ENCODE assay signal across 23 cellular contexts in the genomic region with DNA sequence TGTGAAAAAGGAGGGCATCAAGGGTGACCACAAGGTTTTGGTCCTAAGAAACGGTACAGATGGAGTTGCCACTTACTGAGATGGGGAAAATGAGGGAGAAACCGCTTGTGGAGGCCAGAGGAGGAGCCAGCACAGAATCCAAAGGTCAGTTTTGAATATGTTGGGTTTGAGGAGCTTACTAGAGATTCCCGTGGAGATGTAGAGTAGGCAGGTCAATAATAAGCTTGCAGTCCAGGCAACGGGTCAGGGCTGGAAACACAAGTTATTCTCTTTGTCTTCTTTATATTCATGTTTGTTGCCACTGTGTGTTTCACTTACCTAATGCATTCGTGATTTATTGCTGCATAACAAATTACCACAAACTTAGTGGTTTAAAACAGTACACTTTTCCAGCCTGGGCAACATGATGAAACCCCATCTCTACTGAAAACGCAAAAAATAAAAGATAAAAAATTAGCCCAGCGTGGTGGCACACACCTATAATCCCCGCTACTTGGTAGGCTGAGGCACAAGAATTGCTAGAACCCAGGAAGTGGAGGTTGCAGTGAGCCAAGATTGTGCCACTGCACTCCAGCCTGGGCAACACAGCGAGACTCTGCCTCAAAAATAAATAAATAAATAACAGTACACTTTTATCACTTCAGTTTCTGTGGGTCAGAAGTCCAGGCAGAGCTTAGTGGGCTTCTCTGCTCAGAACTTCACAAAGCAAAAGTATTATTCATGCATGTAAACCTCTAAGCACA. TPM values are rescaled to one million over a fixed set of nuclear protein-coding genes. Genes with fewer than 3 reads are reported as not detected.
DNase-seq lines count a peak whose midpoint lies in the region; ATAC-seq, FAIRE-seq and TF ChIP-seq lines count a peak whose summit lies in the region.
"Had no signal": no experiment of that assay in that cellular context is flagged by ENCODE, and none has a peak within 500 bp of the region (broad histone marks: within the 10 kb centered on the region; RNA-seq: fewer than 3 reads in every experiment).

No MANE protein-coding gene starts in this region.

- H2AFZ ChIP-seq in mammary epithelial cell (ENCODE audit: low read depth, low read length): peak overlapping the region; percentile 9

- no peak overlapping the region for H3K9ac ChIP-seq in mammary epithelial cell (ENCODE audit: insufficient read depth, low read length)

- peaks cover 2% of the 10 kb centered on the region for H3K36me3 Mint-ChIP-seq in activated T-helper 17 cell treated with anti-CD3 and anti-CD28 coated beads, Interleukin-2, amount 50 U/mL, for 72 hours (ENCODE audit: low read depth)
- H3K36me3 Mint-ChIP-seq: brain; stimulated activated effector memory CD8-positive, alpha-beta T cell treated with anti-CD3 and anti-CD28 coated beads, Interleukin-12 subunit alpha, Interleukin-12 subunit beta, amount 100 ng/mL, for 72 hours had no signal

- H3K4me2 ChIP-seq in mammary epithelial cell (ENCODE audit: insufficient read depth, low read depth, low read length): no peak overlapping the region
- H3K4me2 ChIP-seq: GM23338 had no signal

- no peaks in the 10 kb centered on the region for H3K79me2 ChIP-seq in mammary epithelial cell (ENCODE audit: insufficient read depth, low read length)

- no peak for DNase-seq in mammary epithelial cell
- no peak for DNase-seq in breast epithelium (ENCODE audit: low spot score in 2 of 2)
- no peak for DNase-seq in NCI-H1092 treated with DMSO at 0.1 percent for 48 hours (lab: John Stamatoyannopoulos, UW)
- no peak for DNase-seq in 8988T
- no peak for DNase-seq in RCC 7860 (ENCODE audit: low spot score)
- DNase-seq: DMS153, islet precursor cell, NCI-H1105 treated with DMSO at 0.1 percent for 48 hours, NCI-H2081, NCI-H345, NCI-H774, psoas muscle had no signal

- no peaks in the 10 kb centered on the region for H3K36me3 ChIP-seq in mammary epithelial cell (ENCODE audit: insufficient read depth, low read length)
- no peaks in the 10 kb centered on the region for H3K36me3 ChIP-seq in breast epithelium
- H3K36me3 ChIP-seq: gastroesophageal sphincter, neutrophil had no signal

- no peak for ATAC-seq in activated T-helper 17 cell treated with anti-CD3 and anti-CD28 coated beads, Interleukin-2, amount 50 U/mL, for 72 hours (replicated peaks)
- ATAC-seq: gastroesophageal sphincter; GM23338; psoas muscle; Right ventricle myocardium inferior; stimulated activated effector memory CD8-positive, alpha-beta T cell treated with anti-CD3 and anti-CD28 coated beads, Interleukin-12 subunit alpha, Interleukin-12 subunit beta, amount 100 ng/mL, for 72 hours had no signal

- no peaks in the 10 kb centered on the region for H4K20me1 ChIP-seq in mammary epithelial cell (ENCODE audit: insufficient read depth, low read length)

- CTCF ChIA-PET in mammary epithelial cell (lab: Charles Lee; ENCODE audit: low non-redundant PET): interaction anchor here (0.6 kb wide), 1 partner anchor 32 kb away, joined by 3 read pairs; no protein-coding TSS in a partner anchor

- H3K4me3 Mint-ChIP-seq in activated T-helper 17 cell treated with anti-CD3 and anti-CD28 coated beads, Interleukin-2, amount 50 U/mL, for 72 hours: peak overlapping the region; percentile 66
- H3K4me3 Mint-ChIP-seq: CD14-positive monocyte; GM23338; stimulated activated effector memory CD8-positive, alpha-beta T cell treated with anti-CD3 and anti-CD28 coated beads, Interleukin-12 subunit alpha, Interleukin-12 subunit beta, amount 100 ng/mL, for 72 hours had no signal

- no peak for TF ChIP-seq CTCF in mammary epithelial cell (conservative IDR thresholded peaks at IDR 0.05 in 1 of 2, IDR thresholded peaks at IDR 0.05 in 1 of 2; ENCODE audit: extremely low read depth in 1 of 2, insufficient read depth in 1 of 2, low read depth in 1 of 2, low read length in 2 of 2)
- TF ChIP-seq CTCF in breast epithelium (IDR thresholded peaks at IDR 0.05): no peak

- no peaks in the 10 kb centered on the region for H3K9me3 ChIP-seq in mammary epithelial cell (replicated peaks; ENCODE audit: insufficient read depth, low read length)
- H3K9me3 ChIP-seq in breast epithelium: no peaks in the 10 kb centered on the region
- H3K9me3 ChIP-seq: gastroesophageal sphincter, neutrophil, psoas muscle had no signal

- FAIRE-seq in RCC 7860 (lab: Jason Lieb, UNC): no peak
- FAIRE-seq: colon, G401.6, TTC549 had no signal

- intact Hi-C loops in mammary epithelial cell (cut with micrococcal nuclease): no loop called here
- intact Hi-C loops in breast epithelium (cut with DNase I; ENCODE audit: low total_unique reads): no loop called here

- no peak for TF ChIP-seq POLR2A in breast epithelium (IDR thresholded peaks at IDR 0.05)

- WGBS in mammary epithelial cell (ENCODE audit: low coverage, missing lambda C conversion rate): 84% methylated on average over 9 of the region's 9 CpGs

- no peaks in the 10 kb centered on the region for H3K27me3 Mint-ChIP-seq in activated T-helper 17 cell treated with anti-CD3 and anti-CD28 coated beads, Interleukin-2, amount 50 U/mL, for 72 hours

- peaks cover 8% of the 10 kb centered on the region for H3K4me1 ChIP-seq in mammary epithelial cell (ENCODE audit: insufficient read depth, low read length)
- no peaks in the 10 kb centered on the region for H3K4me1 ChIP-seq in breast epithelium

- BruUV-seq in mammary epithelial cell (replicated peaks; lab: Mats Ljungman, UMichigan): no TSS peak

- no peaks in the 10 kb centered on the region for H3K9me3 Mint-ChIP-seq in activated T-helper 17 cell treated with anti-CD3 and anti-CD28 coated beads, Interleukin-2, amount 50 U/mL, for 72 hours
- H3K9me3 Mint-ChIP-seq: brain; CD14-positive monocyte; GM23338; stimulated activated effector memory CD8-positive, alpha-beta T cell treated with anti-CD3 and anti-CD28 coated beads, Interleukin-12 subunit alpha, Interleukin-12 subunit beta, amount 100 ng/mL, for 72 hours had no signal

- H3K27me3 ChIP-seq in mammary epithelial cell (ENCODE audit: insufficient read depth, low read length) (no peaks in the 10 kb centered on the region), breast epithelium (no peaks in the 10 kb centered on the region)
- H3K27me3 ChIP-seq: gastroesophageal sphincter, neutrophil had no signal

- H3K4me3 ChIP-seq in mammary epithelial cell (replicated peaks in 1 of 3; ENCODE audit: insufficient read depth in 1 of 3, low read depth in 2 of 3, low read length in 3 of 3) (no peak overlapping the region), breast epithelium (no peak overlapping the region)
- H3K4me3 ChIP-seq: gastroesophageal sphincter, GM23338, psoas muscle had no signal

- in situ Hi-C loops in mammary epithelial cell (cut with MboI; ENCODE audit: low sequenced_read_pairs in 2 of 2): no loop called here

- H3K27ac Mint-ChIP-seq in activated T-helper 17 cell treated with anti-CD3 and anti-CD28 coated beads, Interleukin-2, amount 50 U/mL, for 72 hours: peak overlapping the region; percentile 53
- H3K27ac Mint-ChIP-seq: brain, GM23338 had no signal

- dilution Hi-C loops in mammary epithelial cell (cut with HindIII; ENCODE audit: low sequenced_read_pairs): no loop called here

- H3K27ac ChIP-seq in mammary epithelial cell (ENCODE audit: insufficient read depth, low read depth, low read length): no peak overlapping the region
- H3K27ac ChIP-seq in breast epithelium: no peak overlapping the region
- H3K27ac ChIP-seq: gastroesophageal sphincter, neutrophil, psoas muscle had no signal

- peaks cover 34% of the 10 kb centered on the region for H3K4me1 Mint-ChIP-seq in activated T-helper 17 cell treated with anti-CD3 and anti-CD28 coated beads, Interleukin-2, amount 50 U/mL, for 72 hours
- H3K4me1 Mint-ChIP-seq: GM23338 had no signal

RNA-seq across cellular contexts. Expression of a gene that starts 2.7 kb away (rescaled TPM):
- total RNA-seq in mammary epithelial cell (1 to 10 TPM; 3.8 to 4.5 TPM), breast epithelium (10 to 100 TPM; 13.6 to 20.3 (median 13.8) TPM)
- polyA plus RNA-seq in mammary epithelial cell: 12.1 TPM
- 3.3 TPM for polyA minus RNA-seq in mammary epithelial cell
- total RNA-seq in activated T-helper 17 cell treated with anti-CD3 and anti-CD28 coated beads, Interleukin-2, amount 50 U/mL, for 72 hours: 100 to 1,000 TPM in 1 of 2 donors, 10 to 100 TPM in 1; 70.5 to 134 TPM

RNA-seq across cellular contexts. Expression of a gene that starts 20.6 kb away (rescaled TPM):
- total RNA-seq in mammary epithelial cell: 10 to 100 TPM in 1 of 2 donors, 1 to 10 TPM in 1; 9.3 to 11.0 TPM
- polyA plus RNA-seq in mammary epithelial cell: 3.8 TPM
- polyA minus RNA-seq in mammary epithelial cell: 9.4 TPM
- total RNA-seq in breast epithelium: 10 to 100 TPM in 2 of 3 donors, 1 to 10 TPM in 1; 4.8 to 18.7 (median 11.5) TPM
- total RNA-seq in activated T-helper 17 cell treated with anti-CD3 and anti-CD28 coated beads, Interleukin-2, amount 50 U/mL, for 72 hours: 10 to 100 TPM; 20.7 to 46.3 TPM

RNA-seq across cellular contexts. Expression of a gene that starts 39.8 kb away (rescaled TPM):
- total RNA-seq in mammary epithelial cell (1 to 10 TPM; 5.1 to 7.3 TPM), breast epithelium (10 to 100 TPM in 2 of 3 donors, 1 to 10 TPM in 1; 9.1 to 23.4 (median 12.8) TPM)
- polyA plus RNA-seq in mammary epithelial cell: 4.4 TPM
- polyA minus RNA-seq in mammary epithelial cell: 2.4 TPM
- total RNA-seq in activated T-helper 17 cell treated with anti-CD3 and anti-CD28 coated beads, Interleukin-2, amount 50 U/mL, for 72 hours: 10 to 100 TPM; 35.1 to 70.0 TPM
